10 cellular contexts compared by ENCODE assay signal in genomic region chr5:80231243-80231642, GRCh38. TPM values are rescaled to one million over a fixed set of nuclear protein-coding genes. Genes with fewer than 3 reads are reported as not detected.
DNase-seq lines count a peak whose midpoint lies in the region; ATAC-seq and TF ChIP-seq lines count a peak whose summit lies in the region.
"Had no signal": no experiment of that assay in that cellular context is flagged by ENCODE, and none has a peak within 500 bp of the region (broad histone marks: within the 10 kb centered on the region; RNA-seq: fewer than 3 reads in every experiment).

No MANE protein-coding gene starts in this region.

- intact Hi-C loops in uterus (cut with DNase I; ENCODE audit: low total_unique reads): no loop called here

- peaks cover 47% of the 10 kb centered on the region for H3F3A ChIP-seq in SU-DHL-6 (ENCODE audit: insufficient read depth)

- no peaks in the 10 kb centered on the region for H3K9me3 Mint-ChIP-seq in activated naive CD4-positive, alpha-beta T cell treated with anti-CD3 and anti-CD28 coated beads, Interleukin-2, amount 50 U/mL, for 24 hours
- H3K9me3 Mint-ChIP-seq in stimulated activated naive B cell treated with anti-CD40 and anti-IgM and Interleukin-4, amounts not matched to agents 10 μg/mL and 1 μg/mL and 100 μg/mL, for 72 hours: peaks cover 0 to 1% of the 10 kb centered on the region in 2 donors

- H3K27ac Mint-ChIP-seq in activated naive CD4-positive, alpha-beta T cell treated with anti-CD3 and anti-CD28 coated beads, Interleukin-2, amount 50 U/mL, for 24 hours: peak overlapping the region; percentile 89
- H3K27ac Mint-ChIP-seq in stimulated activated naive B cell treated with anti-CD40 and anti-IgM and Interleukin-4, amounts not matched to agents 10 μg/mL and 1 μg/mL and 100 μg/mL, for 72 hours: peak overlapping the region; percentile 73

- no peaks in the 10 kb centered on the region for H3K9me3 ChIP-seq in SU-DHL-6 (ENCODE audit: insufficient read depth, low read length)
- H3K9me3 ChIP-seq in fibroblast of lung (ENCODE audit: control insufficient read depth, insufficient read depth, low read depth, low read length): no peaks in the 10 kb centered on the region
- H3K9me3 ChIP-seq in uterus: no peaks in the 10 kb centered on the region

- H3K27ac ChIP-seq in SU-DHL-6 (ENCODE audit: low read depth, low read length): peak overlapping the region; percentile 79
- H3K27ac ChIP-seq in fibroblast of lung (ENCODE audit: insufficient read depth, low read length): no peak overlapping the region
- no peak overlapping the region for H3K27ac ChIP-seq in uterus
- H3K27ac ChIP-seq: SK-N-MC had no signal

- no peak overlapping the region for H3K4me3 ChIP-seq in SU-DHL-6 (ENCODE audit: insufficient read depth, low read length, poor library complexity, severe bottlenecking)
- H3K4me3 ChIP-seq in fibroblast of lung (replicated peaks in 1 of 4; ENCODE audit: control extremely low read depth in 1 of 4, insufficient read depth in 1 of 4, low read depth in 3 of 4, low read length in 4 of 4): no peak overlapping the region
- no peak overlapping the region for H3K4me3 ChIP-seq in uterus
- H3K4me3 ChIP-seq: SK-N-MC had no signal

- H3K27me3 ChIP-seq in SU-DHL-6 (ENCODE audit: low read length): no peaks in the 10 kb centered on the region
- no peaks in the 10 kb centered on the region for H3K27me3 ChIP-seq in fibroblast of lung (ENCODE audit: control insufficient read depth, insufficient read depth, low read length)
- H3K27me3 ChIP-seq in uterus: no peaks in the 10 kb centered on the region

- H3K4me1 Mint-ChIP-seq in activated naive CD4-positive, alpha-beta T cell treated with anti-CD3 and anti-CD28 coated beads, Interleukin-2, amount 50 U/mL, for 24 hours: peaks cover 77% of the 10 kb centered on the region
- H3K4me1 Mint-ChIP-seq in stimulated activated naive B cell treated with anti-CD40 and anti-IgM and Interleukin-4, amounts not matched to agents 10 μg/mL and 1 μg/mL and 100 μg/mL, for 72 hours: peaks cover 16 to 35% of the 10 kb centered on the region in 2 donors

- no peak overlapping the region for H2AFZ ChIP-seq in SU-DHL-6 (ENCODE audit: low read depth, low read length, severe bottlenecking)
- no peak overlapping the region for H2AFZ ChIP-seq in fibroblast of lung (ENCODE audit: low read length)

- TF ChIP-seq POLR2A in uterus (IDR thresholded peaks at IDR 0.05): no peak

- H3K4me1 ChIP-seq in fibroblast of lung (ENCODE audit: control insufficient read depth, extremely low read depth, insufficient read depth, low read length): peaks cover 4% of the 10 kb centered on the region
- H3K4me1 ChIP-seq in uterus: no peaks in the 10 kb centered on the region

- H3K9me2 ChIP-seq in SU-DHL-6 (replicated peaks; ENCODE audit: insufficient read depth, low read length): no peaks in the 10 kb centered on the region

- no peak for ATAC-seq in stimulated activated naive B cell treated with anti-CD40 and anti-IgM and Interleukin-4, amounts not matched to agents 10 μg/mL and 1 μg/mL and 100 μg/mL, for 72 hours (replicated peaks)
- no peak for ATAC-seq in HG02885 (IDR thresholded peaks at IDR 0.05; ENCODE audit: poor library complexity, unreplicated experiment)

- H3K9ac ChIP-seq in SU-DHL-6 (ENCODE audit: low read length) (peak overlapping the region; percentile 25), fibroblast of lung (ENCODE audit: insufficient read depth, low read length) (no peak overlapping the region)

- peaks cover 13% of the 10 kb centered on the region for H3K36me3 ChIP-seq in SU-DHL-6 (ENCODE audit: low read length)
- H3K36me3 ChIP-seq in fibroblast of lung (ENCODE audit: control insufficient read depth, insufficient read depth, low read length): no peaks in the 10 kb centered on the region
- no peaks in the 10 kb centered on the region for H3K36me3 ChIP-seq in uterus

- no peaks in the 10 kb centered on the region for H3K27me3 Mint-ChIP-seq in activated naive CD4-positive, alpha-beta T cell treated with anti-CD3 and anti-CD28 coated beads, Interleukin-2, amount 50 U/mL, for 24 hours
- H3K27me3 Mint-ChIP-seq in stimulated activated naive B cell treated with anti-CD40 and anti-IgM and Interleukin-4, amounts not matched to agents 10 μg/mL and 1 μg/mL and 100 μg/mL, for 72 hours: no peaks in the 10 kb centered on the region

- TF ChIP-seq CTCF in SU-DHL-6 (IDR thresholded peaks at IDR 0.05; ENCODE audit: insufficient read depth, low read length, poor library complexity, severe bottlenecking) (no peak), fibroblast of lung (conservative IDR thresholded peaks at IDR 0.05 in 1 of 2, IDR thresholded peaks at IDR 0.05 in 1 of 2; ENCODE audit: low read depth in 1 of 2, low read length in 2 of 2) (no peak), uterus (IDR thresholded peaks at IDR 0.05) (no peak)

- peak overlapping the region; percentile 20 for H3K4me3 Mint-ChIP-seq in activated naive CD4-positive, alpha-beta T cell treated with anti-CD3 and anti-CD28 coated beads, Interleukin-2, amount 50 U/mL, for 24 hours
- no peak overlapping the region for H3K4me3 Mint-ChIP-seq in stimulated activated naive B cell treated with anti-CD40 and anti-IgM and Interleukin-4, amounts not matched to agents 10 μg/mL and 1 μg/mL and 100 μg/mL, for 72 hours

- no peak for DNase-seq in activated naive CD4-positive, alpha-beta T cell treated with Interleukin-2 at 50 U/mL for 16 hours
- DNase-seq in fibroblast of lung (ENCODE audit: low read depth in 2 of 2) (peak; percentile 43 to 93), uterus (no peak), NCI-H2029 treated with DMSO at 0.1 percent for 48 hours (lab: John Stamatoyannopoulos, UW) (no peak)
- DNase-seq in stimulated activated naive B cell treated with anti-CD40 and anti-IgM and Interleukin-4, amounts not matched to agents 10 μg/mL and 1 μg/mL and 100 μg/mL, for 72 hours: no peak
- DNase-seq: NCI-H446 had no signal

- H3K79me2 ChIP-seq in SU-DHL-6 (ENCODE audit: insufficient read depth, low read length) (peaks cover 98% of the 10 kb centered on the region), fibroblast of lung (ENCODE audit: control insufficient read depth, insufficient read depth, low read length) (no peaks in the 10 kb centered on the region)

- peak overlapping the region; percentile 64 for H3K4me2 ChIP-seq in SU-DHL-6 (ENCODE audit: low read depth, low read length, poor library complexity, severe bottlenecking)
- no peak overlapping the region for H3K4me2 ChIP-seq in fibroblast of lung (ENCODE audit: extremely low read depth, insufficient read depth, low read length)

- H4K20me1 ChIP-seq in SU-DHL-6 (ENCODE audit: low read depth, low read length): no peaks in the 10 kb centered on the region; the same call in 1 of the 2 replicates
- no peaks in the 10 kb centered on the region for H4K20me1 ChIP-seq in fibroblast of lung (ENCODE audit: control insufficient read depth, extremely low read depth, insufficient read depth, low read length)

- peaks cover 6% of the 10 kb centered on the region for H3K36me3 Mint-ChIP-seq in activated naive CD4-positive, alpha-beta T cell treated with anti-CD3 and anti-CD28 coated beads, Interleukin-2, amount 50 U/mL, for 24 hours
- H3K36me3 Mint-ChIP-seq in stimulated activated naive B cell treated with anti-CD40 and anti-IgM and Interleukin-4, amounts not matched to agents 10 μg/mL and 1 μg/mL and 100 μg/mL, for 72 hours: peaks cover 0 to 8% of the 10 kb centered on the region in 2 donors

RNA-seq across cellular contexts. Expression of gene SERINC5, which starts 24.6 kb away (rescaled TPM):
- total RNA-seq in fibroblast of lung: 10.9 and 11.3 TPM in 2 replicates
- polyA plus RNA-seq in fibroblast of lung: 8.9 and 9.5 TPM in 2 replicates
- polyA plus RNA-seq in fibroblast of lung (2012): 4.2 and 4.9 TPM in 2 replicates
- polyA minus RNA-seq in fibroblast of lung (ENCODE audit: low replicate concordance): 12.2 and 13.5 TPM in 2 replicates
- total RNA-seq in uterus: 10 to 100 TPM in 3 of 4 donors, 1 to 10 TPM in 1; 9.5 to 54.5 (median 22.4) TPM

Comparison
In these comparisons a context has a peak if more than half of its experiments do, and no peak if none do; other contexts are left out.
1. DNase-seq: peak in fibroblast of lung (2 of 2); none in activated naive CD4-positive, alpha-beta T cell treated with Interleukin-2 at 50 U/mL for 16 hours (single experiment), stimulated activated naive B cell treated with anti-CD40 and anti-IgM and Interleukin-4, amounts not matched to agents 10 μg/mL and 1 μg/mL and 100 μg/mL, for 72 hours (single experiment), uterus (0 of 2) and NCI-H2029 treated with DMSO at 0.1 percent for 48 hours (single experiment).